Comparison of ENCODE assay signal across 21 cellular contexts in genomic region chr2:39150890-39151497, GRCh38. TPM values are rescaled to one million over a fixed set of nuclear protein-coding genes. Genes with fewer than 3 reads are reported as not detected.
DNase-seq lines count a peak whose midpoint lies in the region; ATAC-seq, FAIRE-seq and TF ChIP-seq lines count a peak whose summit lies in the region.
"Had no signal": no experiment of that assay in that cellular context is flagged by ENCODE, and none has a peak within 500 bp of the region (broad histone marks: within the 10 kb centered on the region; RNA-seq: fewer than 3 reads in every experiment).

No MANE protein-coding gene starts in this region.

- CTCF ChIA-PET in K562 (lab: Yijun Ruan, JAX; ENCODE audit: low intra/inter-chr PET ratio): no interaction called here

- H3K4me2 ChIP-seq in K562 (ENCODE audit: insufficient read depth, low read length): no peak overlapping the region
- H3K4me2 ChIP-seq: SK-N-SH had no signal

- no peaks in the 10 kb centered on the region for H3K9me1 ChIP-seq in K562 (ENCODE audit: control insufficient read depth, insufficient read depth, low read length)

- FAIRE-seq in K562 (lab: Jason Lieb, UNC): no peak
- FAIRE-seq: D721Med, G401.6, GM12878, GM18507 had no signal

- in situ Hi-C loops in K562 (cut with MboI): no loop called here

- TF ChIP-seq EP300 in K562 (IDR thresholded peaks at IDR 0.05; ENCODE audit: low read length): no peak

- TF ChIP-seq CTCF in K562 (IDR thresholded peaks at IDR 0.05 in 2 of 3, conservative IDR thresholded peaks at IDR 0.05 in 1 of 3; ENCODE audit: insufficient read depth in 2 of 3, low read depth in 1 of 3, low read length in 3 of 3): no peak
- TF ChIP-seq CTCF in liver (IDR thresholded peaks at IDR 0.05; ENCODE audit: low read depth, low read length, missing input control): no peak

- BruUV-seq in K562 (replicated peaks; lab: Mats Ljungman, UMichigan): no TSS peak

- H3K4me1 ChIP-seq in K562 (replicated peaks in 1 of 2; ENCODE audit: control insufficient read depth in 2 of 2, insufficient read depth in 2 of 2, low read length in 2 of 2): peaks cover 15 to 16% of the 10 kb centered on the region in 2 experiments; a peak in 4 of 5 replicates
- peaks cover 0 to 5% (median 0%) of the 10 kb centered on the region in 4 donors for H3K4me1 ChIP-seq in liver (ENCODE audit: control insufficient read depth in 4 of 4, insufficient read depth in 4 of 4, low read length in 3 of 4)

- POLR2A ChIA-PET in K562 (lab: Yijun Ruan, JAX): interaction anchor here (1.0 kb wide), 1 partner anchor 26 kb away, joined by 3 read pairs; no protein-coding TSS in a partner anchor

- no peaks in the 10 kb centered on the region; the same call in 2 of the 3 replicates for H3K36me3 ChIP-seq in K562 (ENCODE audit: control insufficient read depth, insufficient read depth, low read length)
- no peaks in the 10 kb centered on the region for H3K36me3 ChIP-seq in liver (ENCODE audit: control insufficient read depth in 4 of 4, insufficient read depth in 3 of 4, low read depth in 1 of 4, low read length in 3 of 4)

- H3K27ac ChIP-seq in K562 (ENCODE audit: extremely low read depth, low read depth, low read length) (peak overlapping the region; percentile 85), liver (ENCODE audit: low read depth in 1 of 2, low read length in 2 of 2) (no peak overlapping the region)
- H3K27ac ChIP-seq: 22Rv1 had no signal

- 77% methylated on average over 9 of the region's 9 CpGs for WGBS in K562 (ENCODE audit: insufficient coverage, low coverage, missing lambda C conversion rate)
- WGBS in liver: 53% methylated on average over 9 of the region's 9 CpGs

- peak; percentile 4 for DNase-seq in NCI-H1092 treated with DMSO at 0.1 percent for 48 hours (lab: John Stamatoyannopoulos, UW)
- DNase-seq in NCI-H1092 (lab: John Stamatoyannopoulos, UW): no peak
- DNase-seq in HuH-7.5 (ENCODE audit: low spot score): peak; percentile 15
- no peak for DNase-seq in K562 (ENCODE audit: extremely low read depth in 1 of 4, low spot score in 3 of 4)
- no peak for DNase-seq in NCI-H2196 (lab: John Stamatoyannopoulos, UW; ENCODE audit: unreplicated experiment)
- DNase-seq in middle frontal gyrus (ENCODE audit: extremely low spot score, low spot score): no peak
- DNase-seq in NOMO-1 treated with dmso at 0.1 percent for 144 hours (lab: John Stamatoyannopoulos, UW; ENCODE audit: unreplicated experiment): no peak
- DNase-seq: CD4-positive, alpha-beta T cell; DND-41; HCEC 1CT; NCI-H2171; NCI-H446 treated with DMSO at 0.1 percent for 48 hours; NCI-H774; SHP77; SK-N-SH had no signal

- intact Hi-C loops in K562 (cut with micrococcal nuclease): no loop called here

- peak overlapping the region; percentile 99 for H2AFZ ChIP-seq in K562 (ENCODE audit: low read depth, low read length)

- H3K9me3 ChIP-seq in K562 (replicated peaks; ENCODE audit: control insufficient read depth, insufficient read depth, low read depth, low read length) (peaks cover 1% of the 10 kb centered on the region; the same call in 1 of the 2 replicates), liver (ENCODE audit: control insufficient read depth in 4 of 4, low read length in 3 of 4) (no peaks in the 10 kb centered on the region)
- H3K9me3 ChIP-seq: SK-N-SH had no signal

- ATAC-seq in K562: peak; percentile 22
- ATAC-seq: GM12878 had no signal

- no peak overlapping the region for H3K4me3 ChIP-seq in K562
- H3K4me3 ChIP-seq in liver (ENCODE audit: low read depth in 1 of 3, low read length in 3 of 3): no peak overlapping the region
- H3K4me3 ChIP-seq: GM12878 had no signal

- H3K79me2 ChIP-seq in K562 (ENCODE audit: control insufficient read depth, insufficient read depth, low read length): no peaks in the 10 kb centered on the region

- H3K9ac ChIP-seq in K562 (ENCODE audit: insufficient read depth in 1 of 2, low read depth in 2 of 2, low read length in 2 of 2): peak overlapping the region; percentile 15 to 48; a peak in 2 of 4 replicates
- H3K9ac ChIP-seq in liver (ENCODE audit: low read depth in 1 of 2, low read length in 2 of 2): no peak overlapping the region
- H3K9ac ChIP-seq: SK-N-SH had no signal

- no peak for TF ChIP-seq POLR2A in K562 (conservative IDR thresholded peaks at IDR 0.05)

- TF ChIP-seq RAD21 in K562 (CRISPR knock-in tag; conservative IDR thresholded peaks at IDR 0.05 in 1 of 2, IDR thresholded peaks at IDR 0.05 in 1 of 2): no peak
- TF ChIP-seq RAD21 in liver (IDR thresholded peaks at IDR 0.05): no peak

- H3K27me3 ChIP-seq in K562 (ENCODE audit: control insufficient read depth in 2 of 2, insufficient read depth in 2 of 2, low read length in 2 of 2) (no peaks in the 10 kb centered on the region), liver (ENCODE audit: control insufficient read depth in 4 of 4, insufficient read depth in 4 of 4, low read length in 3 of 4) (no peaks in the 10 kb centered on the region)

- no peaks in the 10 kb centered on the region for H4K20me1 ChIP-seq in K562 (replicated peaks; ENCODE audit: control insufficient read depth, insufficient read depth, low read length)

TF ChIP-seq in K562, 482 proteins besides CTCF, POLR2A, EP300 and RAD21 (continues in another document):
- TF ChIP-seq MAFG (tag; conservative IDR thresholded peaks at IDR 0.05) (no peak), CBX3 (IDR thresholded peaks at IDR 0.05; ENCODE audit: borderline replicate concordance in 1 of 2, low read length in 2 of 2) (0 out of 3 replicates have a peak, but pooled peaks of 1 of the 2 experiments have one; percentile 16), POLR2B (IDR thresholded peaks at IDR 0.05; ENCODE audit: low read depth, partially characterized antibody) (no peak), EP400 (IDR thresholded peaks at IDR 0.05) (no peak), ZNF449 (CRISPR knock-in tag; IDR thresholded peaks at IDR 0.05) (no peak)

TF ChIP-seq in liver, 16 proteins besides CTCF, POLR2A, EP300 and RAD21 (continues in another document):
- TF ChIP-seq YY1 (IDR thresholded peaks at IDR 0.05) (no peak), TAF1 (conservative IDR thresholded peaks at IDR 0.05) (no peak), REST (IDR thresholded peaks at IDR 0.05) (no peak), RXRA (IDR thresholded peaks at IDR 0.05) (peak; percentile 20 to 51), HNF4G (IDR thresholded peaks at IDR 0.05) (peak; percentile 50)
- TF ChIP-seq, protein P1, sequence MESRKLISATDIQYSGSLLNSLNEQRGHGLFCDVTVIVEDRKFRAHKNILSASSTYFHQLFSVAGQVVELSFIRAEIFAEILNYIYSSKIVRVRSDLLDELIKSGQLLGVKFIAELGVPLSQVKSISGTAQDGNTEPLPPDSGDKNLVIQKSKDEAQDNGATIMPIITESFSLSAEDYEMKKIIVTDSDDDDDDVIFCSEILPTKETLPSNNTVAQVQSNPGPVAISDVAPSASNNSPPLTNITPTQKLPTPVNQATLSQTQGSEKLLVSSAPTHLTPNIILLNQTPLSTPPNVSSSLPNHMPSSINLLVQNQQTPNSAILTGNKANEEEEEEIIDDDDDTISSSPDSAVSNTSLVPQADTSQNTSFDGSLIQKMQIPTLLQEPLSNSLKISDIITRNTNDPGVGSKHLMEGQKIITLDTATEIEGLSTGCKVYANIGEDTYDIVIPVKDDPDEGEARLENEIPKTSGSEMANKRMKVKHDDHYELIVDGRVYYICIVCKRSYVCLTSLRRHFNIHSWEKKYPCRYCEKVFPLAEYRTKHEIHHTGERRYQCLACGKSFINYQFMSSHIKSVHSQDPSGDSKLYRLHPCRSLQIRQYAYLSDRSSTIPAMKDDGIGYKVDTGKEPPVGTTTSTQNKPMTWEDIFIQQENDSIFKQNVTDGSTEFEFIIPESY (IDR thresholded peaks at IDR 0.05): no peak

RNA-seq across cellular contexts. Expression of gene SOS1, which starts 30.1 kb away (rescaled TPM):
- total RNA-seq in K562 (2011; cell fraction: chromatin; rRNA removed; ENCODE audit: low replicate concordance): 26.1 and 163 TPM in 2 replicates
- total RNA-seq in K562 (2011; cell fraction: nucleolus; rRNA removed): 8.8 and 15.8 TPM in 2 replicates
- 38.1 and 53.0 TPM in 2 replicates for total RNA-seq in K562 (2011; cell fraction: nucleoplasm; rRNA removed)
- total RNA-seq in K562 (2014; rRNA removed) (6.3 and 7.6 TPM in 2 replicates), K562 (2014; rRNA removed; fragmentation: Illumina TruSeq; extraction: Trizol) (16.3 and 17.9 TPM in 2 replicates), K562 (2015; rRNA removed; fragmentation: Illumina TruSeq; extraction: Trizol) (20.1 and 21.6 TPM in 2 replicates), K562 (2021) (23.1 and 23.8 TPM in 2 replicates), liver (10 to 100 TPM in 1 of 2 donors, 1 to 10 TPM in 1; 9.3 to 16.4 TPM)
- polyA plus RNA-seq in K562 (2011; rRNA removed) (27.1 and 27.9 TPM in 2 replicates), K562 (2014; fragmentation: Illumina TruSeq; extraction: Trizol) (24.5 and 26.8 TPM in 2 replicates), K562 (2014; fragmentation: Nextera tagmentation; extraction: Ambion mirVana) (1 to 10 TPM; 2.5 to 4.0 TPM), K562 (2014; rRNA removed) (10.9 and 12.1 TPM in 2 replicates), liver (1 to 10 TPM; 4.2 to 5.2 TPM)
- 16.0 and 30.7 TPM in 2 replicates for polyA plus RNA-seq in K562 (2011; cell fraction: cytosol; rRNA removed)
- polyA plus RNA-seq in K562 (2011; cell fraction: nucleus; rRNA removed): 61.3 and 78.0 TPM in 2 replicates
- polyA plus RNA-seq in K562 (2012): 13.2 and 16.3 TPM in 2 replicates
- polyA minus RNA-seq in K562 (2011; rRNA and poly(A)+ RNA removed): 80.6 and 96.0 TPM in 2 replicates
- 15.1 and 17.0 TPM in 2 replicates for polyA minus RNA-seq in K562 (2011; cell fraction: cytosol; rRNA and poly(A)+ RNA removed)
- 52.2 and 93.1 TPM in 2 replicates for polyA minus RNA-seq in K562 (2011; cell fraction: nucleus; rRNA and poly(A)+ RNA removed)

Comparison
In these comparisons a context has a peak if more than half of its experiments do, and no peak if none do; other contexts are left out.
1. DNase-seq: peak in NCI-H1092 treated with DMSO at 0.1 percent for 48 hours (single experiment) and HuH-7.5 (single experiment); none in NCI-H1092 (single experiment), K562 (0 of 4), NCI-H2196 (single experiment), middle frontal gyrus (single experiment) and NOMO-1 treated with dmso at 0.1 percent for 144 hours (single experiment).
2. H3K9ac ChIP-seq: peak in K562 (2 of 2); none in liver (0 of 2).